9 cellular contexts compared by ENCODE assay signal in genomic region chr17:42163113-42163512, GRCh38. TPM values are rescaled to one million over a fixed set of nuclear protein-coding genes. Genes with fewer than 3 reads are reported as not detected.
DNase-seq lines count a peak whose midpoint lies in the region; ATAC-seq, FAIRE-seq and TF ChIP-seq lines count a peak whose summit lies in the region.
"Had no signal": no experiment of that assay in that cellular context is flagged by ENCODE, and none has a peak within 500 bp of the region (broad histone marks: within the 10 kb centered on the region; RNA-seq: fewer than 3 reads in every experiment).

No MANE protein-coding gene starts in this region.

- H3K4me3 ChIP-seq in PC-9 = no peak overlapping the region

- POLR2A ChIA-PET in PC-9 (lab: Charles Lee; ENCODE audit: unreplicated experiment) = no interaction called here

- peaks cover 44% of the 10 kb centered on the region for H3K4me1 Mint-ChIP-seq in dendritic cell treated with granulocyte-macrophage colony-stimulating factor and Interleukin-4, amounts not matched to agents 40 ng/mL and 50 ng/mL, for 4 days (ENCODE audit: low read depth)

- no peak overlapping the region for H2AFZ ChIP-seq in PC-9

- H3K27me3 Mint-ChIP-seq in dendritic cell treated with granulocyte-macrophage colony-stimulating factor and Interleukin-4, amounts not matched to agents 40 ng/mL and 50 ng/mL, for 4 days = peaks cover 17% of the 10 kb centered on the region

- no peaks in the 10 kb centered on the region for H3K27me3 ChIP-seq in PC-9 (ENCODE audit: insufficient read depth, low read depth)

- H3K4me2 ChIP-seq in PC-9 = no peak overlapping the region

- no peaks in the 10 kb centered on the region for H3K9me2 ChIP-seq in PC-9 (ENCODE audit: insufficient read depth)

- H3K9me3 ChIP-seq in PC-9 (ENCODE audit: insufficient read depth, low read depth) = no peaks in the 10 kb centered on the region

- peak; percentile 55 for TF ChIP-seq CTCF in PC-9 (conservative IDR thresholded peaks at IDR 0.05)

- no peak overlapping the region for H3K4me3 Mint-ChIP-seq in dendritic cell treated with granulocyte-macrophage colony-stimulating factor and Interleukin-4, amounts not matched to agents 40 ng/mL and 50 ng/mL, for 4 days

- H3F3A ChIP-seq in PC-9 (ENCODE audit: insufficient read depth, low read depth) = no peaks in the 10 kb centered on the region

- FAIRE-seq in GM19239 (lab: Jason Lieb, UNC) = no peak
- FAIRE-seq: A204.1 had no signal

- H3K9me3 Mint-ChIP-seq in dendritic cell treated with granulocyte-macrophage colony-stimulating factor and Interleukin-4, amounts not matched to agents 40 ng/mL and 50 ng/mL, for 4 days = no peaks in the 10 kb centered on the region

- no TSS peak for BruUV-seq in PC-9 (replicated peaks; lab: Mats Ljungman, UMichigan)

- CTCF ChIA-PET in PC-9 (lab: Charles Lee) = interaction anchor here (0.6 kb wide), 1 partner anchor 24 kb away, joined by 4 read pairs; no protein-coding TSS in a partner anchor

- H4K20me1 ChIP-seq in PC-9 (ENCODE audit: insufficient read depth) = no peaks in the 10 kb centered on the region

- no peaks in the 10 kb centered on the region for H3K36me3 Mint-ChIP-seq in dendritic cell treated with granulocyte-macrophage colony-stimulating factor and Interleukin-4, amounts not matched to agents 40 ng/mL and 50 ng/mL, for 4 days (ENCODE audit: low read depth)

- peak overlapping the region; percentile 31 for H3K27ac Mint-ChIP-seq in dendritic cell treated with granulocyte-macrophage colony-stimulating factor and Interleukin-4, amounts not matched to agents 40 ng/mL and 50 ng/mL, for 4 days

- intact Hi-C loops in PC-9 (cut with micrococcal nuclease; ENCODE audit: unreplicated experiment) = no loop called here
- intact Hi-C loops in dendritic cell treated with granulocyte-macrophage colony-stimulating factor and Interleukin-4, amounts not matched to agents 40 ng/mL and 50 ng/mL, for 4 days (cut with micrococcal nuclease) = no loop called here

- no peaks in the 10 kb centered on the region for H3K4me1 ChIP-seq in PC-9 (replicated peaks; ENCODE audit: insufficient read depth)

- H3K27ac ChIP-seq in PC-9 = no peak overlapping the region

- H3K79me2 ChIP-seq in PC-9 (ENCODE audit: low read depth) = no peaks in the 10 kb centered on the region

- peak; percentile 64 for DNase-seq in DMS 273 (lab: John Stamatoyannopoulos, UW; ENCODE audit: unreplicated experiment)
- DNase-seq in DMS 273 treated with DMSO at 0.1 percent for 48 hours (lab: John Stamatoyannopoulos, UW) = no peak
- DNase-seq in PC-9 = no peak
- peak; percentile 33 to 55 (median 51) for DNase-seq in stimulated activated CD4-positive, alpha-beta T cell treated with anti-CD3 and anti-CD28 coated beads, Interleukin-12 subunit alpha, Interleukin-12 subunit beta, amount 100 ng/mL, for 48 hours (ENCODE audit: low read depth in 2 of 3, low spot score in 1 of 3)
- DNase-seq in GM19239 (ENCODE audit: insufficient read length, low spot score) = no peak

- ATAC-seq in GM19452 (IDR thresholded peaks at IDR 0.05; ENCODE audit: unreplicated experiment) (no peak), GM19324 (IDR thresholded peaks at IDR 0.05; ENCODE audit: low FRiP score, unreplicated experiment) (no peak)

- H3K36me3 ChIP-seq in PC-9 (ENCODE audit: low read depth) = no peaks in the 10 kb centered on the region

RNA-seq across cellular contexts. Expression of gene RAB5C, which starts 8.3 kb away (rescaled TPM):
- 97.0 and 120 TPM in 2 replicates for total RNA-seq in PC-9 (2021)

RNA-seq across cellular contexts. Expression of gene KCNH4, which starts 17.8 kb away (rescaled TPM):
- not detected in 2 replicates for total RNA-seq in PC-9 (2021)

RNA-seq across cellular contexts. Expression of gene HCRT, which starts 22.1 kb away (rescaled TPM):
- not detected in 2 replicates for total RNA-seq in PC-9 (2021)

RNA-seq across cellular contexts. Expression of gene GHDC, which starts 31.2 kb away (rescaled TPM):
- total RNA-seq in PC-9 (2021) = 21.5 and 28.6 TPM in 2 replicates

RNA-seq across cellular contexts. Expression of gene HSPB9, which starts 40.5 kb away (rescaled TPM):
- 0.33 TPM in 1 of 2 replicates, not detected in the other for total RNA-seq in PC-9 (2021)

Comparison
In these comparisons a context has a peak if more than half of its experiments do, and no peak if none do; other contexts are left out.
1. DNase-seq: peak in DMS 273 (single experiment) and stimulated activated CD4-positive, alpha-beta T cell treated with anti-CD3 and anti-CD28 coated beads, Interleukin-12 subunit alpha, Interleukin-12 subunit beta, amount 100 ng/mL, for 48 hours (3 of 3); none in DMS 273 treated with DMSO at 0.1 percent for 48 hours (single experiment), PC-9 (0 of 2) and GM19239 (single experiment).